In the genomic region with DNA sequence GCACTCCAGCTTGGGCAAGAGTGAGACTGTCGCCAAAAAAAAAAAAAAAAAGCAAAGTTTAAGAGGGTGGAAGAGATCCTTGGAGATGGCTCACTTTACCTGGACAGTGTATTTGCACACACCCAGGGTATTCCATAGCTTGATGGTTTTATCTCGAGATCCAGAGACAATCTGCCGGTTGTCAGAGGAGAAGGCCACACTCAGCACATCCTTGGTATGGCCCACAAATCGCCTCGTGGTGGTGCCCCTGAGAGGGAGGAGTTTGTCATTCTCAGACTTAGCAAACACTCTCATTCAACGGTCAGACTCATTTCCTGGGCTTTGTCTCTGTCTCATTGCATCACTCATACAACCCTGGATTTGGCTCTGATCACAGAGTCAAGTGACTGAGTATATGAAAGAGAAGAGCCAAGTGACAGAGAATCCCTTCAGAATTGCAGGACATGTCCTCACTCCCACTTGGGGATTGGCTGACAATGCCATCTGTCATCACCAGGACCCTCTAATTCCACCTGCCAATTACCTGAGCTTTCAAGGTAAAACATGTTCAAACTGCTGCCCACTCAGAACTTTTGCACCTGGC, we compare ENCODE assay signal across 8 cellular contexts. TPM values are rescaled to one million over a fixed set of nuclear protein-coding genes. Genes with fewer than 3 reads are reported as not detected.
DNase-seq lines count a peak whose midpoint lies in the region; ATAC-seq and TF ChIP-seq lines count a peak whose summit lies in the region.

No MANE protein-coding gene starts in this region.

- peak overlapping the region; percentile 80 for H3K27ac ChIP-seq in MM.1S (ENCODE audit: low read length)
- no peak overlapping the region for H3K27ac ChIP-seq in mucosa of rectum (ENCODE audit: low read depth in 2 of 2, low read length in 2 of 2)
- no peak overlapping the region for H3K27ac ChIP-seq in substantia nigra (ENCODE audit: low read depth, low read length, poor library complexity, severe bottlenecking)

- H3K79me2 ChIP-seq in MM.1S (ENCODE audit: low read length) = peaks cover 75% of the 10 kb centered on the region

- POLR2A ChIA-PET in Caco-2 (lab: Charles Lee) = no interaction called here

- intact Hi-C loops in Caco-2 (cut with micrococcal nuclease; ENCODE audit: unreplicated experiment) = no loop called here

- H3K9ac ChIP-seq in MM.1S (ENCODE audit: low read length) (peak overlapping the region; percentile 99), mucosa of rectum (ENCODE audit: low read depth in 1 of 2, low read length in 2 of 2) (peak overlapping the region in 1 of 2 donors; percentile 90)

- H2AFZ ChIP-seq in MM.1S (ENCODE audit: low read length) = no peak overlapping the region

- H3K9me3 ChIP-seq in Caco-2 = no peaks in the 10 kb centered on the region
- no peaks in the 10 kb centered on the region for H3K9me3 ChIP-seq in MM.1S (replicated peaks; ENCODE audit: insufficient read depth, low read length)
- no peaks in the 10 kb centered on the region for H3K9me3 ChIP-seq in mucosa of rectum (ENCODE audit: control insufficient read depth in 2 of 2, low read length in 2 of 2)

- CTCF ChIA-PET in Caco-2 (lab: Charles Lee) = no interaction called here

- peaks cover 73% of the 10 kb centered on the region for H3F3A ChIP-seq in MM.1S (ENCODE audit: insufficient read depth, low read length)

- H3K4me3 ChIP-seq in Caco-2 (ENCODE audit: low read depth, low read length) = no peak overlapping the region
- H3K4me3 ChIP-seq in MM.1S (ENCODE audit: low read length) = peak overlapping the region; percentile 98
- H3K4me3 ChIP-seq in mucosa of rectum (ENCODE audit: low read length in 2 of 2) = peak overlapping the region; percentile 96 to 99

- no peaks in the 10 kb centered on the region for H3K9me2 ChIP-seq in MM.1S (replicated peaks; ENCODE audit: insufficient read depth, low read length)

- H3K4me1 Mint-ChIP-seq in Caco-2 (ENCODE audit: low read depth, unreplicated experiment) (peaks cover 11% of the 10 kb centered on the region), brain (peaks cover 65% of the 10 kb centered on the region)

- H3K27me3 Mint-ChIP-seq in Caco-2 (ENCODE audit: insufficient read depth, unreplicated experiment) (no peaks in the 10 kb centered on the region), brain (peaks cover 18% of the 10 kb centered on the region)

- ATAC-seq in GM19397 (IDR thresholded peaks at IDR 0.05; ENCODE audit: unreplicated experiment) = no peak

- H3K9me3 Mint-ChIP-seq in Caco-2 (ENCODE audit: unreplicated experiment) = no peaks in the 10 kb centered on the region
- H3K9me3 Mint-ChIP-seq in brain = no peaks in the 10 kb centered on the region

- no peak for TF ChIP-seq CTCF in Caco-2 (IDR thresholded peaks at IDR 0.05; ENCODE audit: insufficient read depth in 1 of 2, low read depth in 1 of 2, low read length in 1 of 2, severe bottlenecking in 1 of 2, unreplicated experiment in 1 of 2)
- TF ChIP-seq CTCF in MM.1S (IDR thresholded peaks at IDR 0.05; ENCODE audit: low read length) = 0 out of 2 replicates have a peak, but pooled peaks have one; percentile 10
- TF ChIP-seq CTCF in brain (conservative IDR thresholded peaks at IDR 0.05) = no peak

- H3K27me3 ChIP-seq in Caco-2 (replicated peaks; ENCODE audit: control insufficient read depth, insufficient read depth, low read length) = no peaks in the 10 kb centered on the region
- no peaks in the 10 kb centered on the region for H3K27me3 ChIP-seq in MM.1S (replicated peaks; ENCODE audit: insufficient read depth, low read length)
- no peaks in the 10 kb centered on the region for H3K27me3 ChIP-seq in mucosa of rectum (ENCODE audit: control insufficient read depth in 2 of 2, insufficient read depth in 2 of 2, low read length in 2 of 2)

- H3K4me1 ChIP-seq in Caco-2 = peaks cover 21% of the 10 kb centered on the region
- peaks cover 25% of the 10 kb centered on the region for H3K4me1 ChIP-seq in MM.1S (ENCODE audit: low read length)
- H3K4me1 ChIP-seq in mucosa of rectum (ENCODE audit: control insufficient read depth in 2 of 2, insufficient read depth in 2 of 2, low read length in 2 of 2) = peaks cover 30 to 35% of the 10 kb centered on the region in 2 donors

- H3K4me3 Mint-ChIP-seq in Caco-2 (ENCODE audit: unreplicated experiment) = peak overlapping the region; percentile 97
- peak overlapping the region; percentile 92 to 99 (median 93) for H3K4me3 Mint-ChIP-seq in brain

- DNase-seq in Caco-2 = no peak
- peak; percentile 78 for DNase-seq in MM.1S
- DNase-seq in SK-N-DZ (ENCODE audit: low spot score) = no peak
- DNase-seq in DMS79 (lab: John Stamatoyannopoulos, UW) = no peak
- DNase-seq in substantia nigra (lab: John Stamatoyannopoulos, UW) = no peak

- H3K27ac Mint-ChIP-seq in Caco-2 (ENCODE audit: unreplicated experiment) = peak overlapping the region; percentile 100
- peak overlapping the region; percentile 65 to 100 (median 99) for H3K27ac Mint-ChIP-seq in brain

- peaks cover 28% of the 10 kb centered on the region for H4K20me1 ChIP-seq in MM.1S (ENCODE audit: insufficient read depth, low read length)

- H3K4me2 ChIP-seq in MM.1S (ENCODE audit: low read depth, low read length) = peak overlapping the region; percentile 96

- H3K36me3 Mint-ChIP-seq in Caco-2 (ENCODE audit: insufficient read depth, unreplicated experiment) (peaks cover 87% of the 10 kb centered on the region), brain (peaks cover 73% of the 10 kb centered on the region)

- H3K36me3 ChIP-seq in Caco-2 (ENCODE audit: control insufficient read depth, insufficient read depth, low read length) (peaks cover 29% of the 10 kb centered on the region), MM.1S (replicated peaks; ENCODE audit: insufficient read depth, low read length) (peaks cover 41% of the 10 kb centered on the region), mucosa of rectum (ENCODE audit: control insufficient read depth in 2 of 2, insufficient read depth in 2 of 2, low read length in 2 of 2) (peaks cover 44 to 57% of the 10 kb centered on the region in 2 donors)

- BruUV-seq in Caco-2 (replicated peaks; lab: Mats Ljungman, UMichigan) = no TSS peak

RNA-seq across cellular contexts. Expression of gene RACK1, which starts 2.2 kb away (rescaled TPM):
- total RNA-seq in Caco-2 (2022) = 2,098 and 2,258 TPM in 2 replicates
- 2,812 TPM for polyA plus RNA-seq in brain (ENCODE audit: insufficient read depth, low read depth, low replicate concordance)
- 4,590 and 4,863 TPM in 2 replicates for polyA plus RNA-seq in SK-N-DZ (2014; cell fraction: cytosol; rRNA removed)
- 2,745 and 2,800 TPM in 2 replicates for polyA plus RNA-seq in SK-N-DZ (2014; cell fraction: nucleus; rRNA removed)

RNA-seq across cellular contexts. Expression of gene TRIM41, which starts 18.4 kb away (rescaled TPM):
- total RNA-seq in Caco-2 (2022) = 23.6 and 28.7 TPM in 2 replicates
- 33.0 TPM for polyA plus RNA-seq in brain (ENCODE audit: insufficient read depth, low read depth, low replicate concordance)
- polyA plus RNA-seq in SK-N-DZ (2014; cell fraction: cytosol; rRNA removed) = 12.7 and 19.2 TPM in 2 replicates
- 56.8 and 82.1 TPM in 2 replicates for polyA plus RNA-seq in SK-N-DZ (2014; cell fraction: nucleus; rRNA removed)

RNA-seq across cellular contexts. Expression of gene TRIM52, which starts 19.5 kb away (rescaled TPM):
- 11.9 and 13.6 TPM in 2 replicates for total RNA-seq in Caco-2 (2022)
- polyA plus RNA-seq in brain (ENCODE audit: insufficient read depth, low read depth, low replicate concordance) = 3.1 TPM
- polyA plus RNA-seq in SK-N-DZ (2014; cell fraction: cytosol; rRNA removed) = 18.3 TPM in 2 replicates
- polyA plus RNA-seq in SK-N-DZ (2014; cell fraction: nucleus; rRNA removed) = 31.7 and 40.4 TPM in 2 replicates

RNA-seq across cellular contexts. Expression of gene TRIM7, which starts 36.5 kb away (rescaled TPM):
- total RNA-seq in Caco-2 (2022) = 0.86 and 1.0 TPM in 2 replicates
- polyA plus RNA-seq in brain (ENCODE audit: insufficient read depth, low read depth, low replicate concordance) = 0.22 TPM
- 0.17 and 1.8 TPM in 2 replicates for polyA plus RNA-seq in SK-N-DZ (2014; cell fraction: cytosol; rRNA removed)
- 2.4 and 4.4 TPM in 2 replicates for polyA plus RNA-seq in SK-N-DZ (2014; cell fraction: nucleus; rRNA removed)
